In the genomic region with DNA sequence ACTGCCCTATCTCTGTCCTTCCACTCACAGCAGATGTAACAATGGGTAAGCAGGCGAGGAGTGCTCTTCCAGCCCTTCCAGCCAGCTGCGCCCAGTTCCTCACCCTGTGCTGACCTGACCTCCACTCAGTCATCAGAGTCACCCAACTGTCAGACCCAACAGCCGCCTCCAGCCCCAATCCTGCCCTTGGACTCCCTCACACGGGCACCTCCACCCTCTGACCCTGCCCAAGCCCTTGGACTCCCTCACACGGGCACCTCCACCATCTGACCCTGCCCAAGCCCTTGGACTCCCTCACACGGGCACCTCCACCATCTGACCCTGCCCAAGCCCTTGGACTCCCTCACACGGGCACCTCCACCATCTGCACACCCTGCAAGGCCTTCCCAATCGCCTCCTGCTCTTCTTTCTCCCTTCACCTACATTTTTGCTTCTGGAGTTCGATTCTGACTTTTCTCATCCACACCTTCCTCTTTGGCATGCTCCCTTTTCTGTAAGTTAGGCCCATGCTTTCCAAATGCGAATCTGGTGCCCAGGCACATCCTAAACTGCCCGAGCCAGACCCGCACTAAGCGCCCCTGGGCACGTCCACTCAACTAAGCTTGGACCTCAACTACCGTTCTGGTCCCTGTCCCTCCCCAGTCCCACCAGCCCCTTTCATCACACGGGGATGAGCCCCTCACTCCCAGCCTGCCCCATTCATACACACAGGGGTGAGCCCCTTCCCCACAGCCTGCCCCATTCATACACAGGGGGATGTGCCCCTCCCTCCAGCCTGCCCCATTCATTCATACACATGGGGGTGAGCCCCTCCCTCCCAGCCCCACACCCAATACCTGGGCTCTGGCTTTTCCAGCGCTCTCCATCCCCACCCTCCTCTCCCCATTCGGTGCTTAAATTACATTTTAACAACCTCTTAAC, we compare ENCODE assay signal across 28 cellular contexts. TPM values are rescaled to one million over a fixed set of nuclear protein-coding genes. Genes with fewer than 3 reads are reported as not detected.
A peak's percentile ranks its signal among the peaks of the same experiment; 100 is the strongest.
DNase-seq lines count a peak whose midpoint lies in the region; ATAC-seq and TF ChIP-seq lines count a peak whose summit lies in the region.
"Had no signal": no experiment of that assay in that cellular context is flagged by ENCODE, and none has a peak within 500 bp of the region (broad histone marks: within the 10 kb centered on the region; RNA-seq: fewer than 3 reads in every experiment).

No MANE protein-coding gene starts in this region.

- H2BK15ac ChIP-seq in neuronal stem cell (ENCODE audit: low read length) = no peak overlapping the region

- DNase-seq in endothelial cell (ENCODE audit: low spot score) (no peak), neuronal stem cell (ENCODE audit: low spot score) (no peak)
- no peak for DNase-seq in activated CD4-positive, alpha-beta memory T cell treated with anti-CD3 and anti-CD28 coated beads for 36 hours
- no peak for DNase-seq in activated effector memory CD4-positive, alpha-beta T cell treated with anti-CD3 and anti-CD28 coated beads, Interleukin-2, amount 50 U/mL, for 16 hours
- DNase-seq: activated CD4-positive, alpha-beta memory T cell treated with anti-CD3 and anti-CD28 coated beads, Interleukin-2, amount 10 ng/mL, durations not matched to agents 7 days and 5 days; activated naive CD4-positive, alpha-beta T cell treated with anti-CD3 and anti-CD28 coated beads, Interleukin-2, amount 50 U/mL, for 16 hours; C1 segment of cervical spinal cord; DND-41; GF-D8; GOT3; hypothalamus; left cardiac atrium; MM.1S; mucosa of descending colon; NCI-H2029 treated with DMSO at 0.1 percent for 48 hours; NCI-H526; PC-3; small intestine; T-helper 2 cell had no signal

- intact Hi-C loops in activated CD4-positive, alpha-beta memory T cell treated with anti-CD3 and anti-CD28 coated beads for 36 hours (cut with micrococcal nuclease) = no loop called here

- peak; percentile 29 for ATAC-seq in GM19463 (IDR thresholded peaks at IDR 0.05; ENCODE audit: unreplicated experiment)
- no peak for ATAC-seq in HG03039 (IDR thresholded peaks at IDR 0.05; ENCODE audit: unreplicated experiment)
- ATAC-seq: activated CD4-positive, CD25-positive, alpha-beta regulatory T cell treated with anti-CD3 and anti-CD28 coated beads, Interleukin-2, amount 50 U/mL, for 24 hours; left cardiac atrium; mucosa of descending colon; PC-3 had no signal

- WGBS in neuronal stem cell (ENCODE audit: extremely low coverage in 2 of 2, insufficient read length in 2 of 2, insufficient replicate concordance in 1 of 2), 2 donors = no CpG with 5 or more reads among the region's 18 CpGs

- H2BK12ac ChIP-seq in neuronal stem cell (ENCODE audit: low read length) = peak overlapping the region; percentile 91

- H3K27ac ChIP-seq in BLaER1 treated with 17β-estradiol and CSF1 and Interleukin-3, amounts not matched to agents 10 nM and 100 nM = peak overlapping the region in 2 of 11 experiments; percentile 4 to 28; a peak in 4 of 22 replicates
- H3K27ac ChIP-seq in neuronal stem cell (replicated peaks; ENCODE audit: low read length) = no peak overlapping the region
- H3K27ac ChIP-seq: parathyroid adenoma, right atrium auricular region had no signal

- peaks cover 0 to 4% (median 0%) of the 10 kb centered on the region in 11 experiments; a peak in 1 of 22 replicates for H3K9me3 ChIP-seq in BLaER1 treated with 17β-estradiol and CSF1 and Interleukin-3, amounts not matched to agents 10 nM and 100 nM (replicated peaks in 1 of 11)
- no peaks in the 10 kb centered on the region for H3K9me3 ChIP-seq in neuronal stem cell (replicated peaks in 1 of 2; ENCODE audit: control insufficient read depth in 2 of 2, insufficient read depth in 1 of 2, low read depth in 1 of 2, low read length in 2 of 2)
- H3K9me3 ChIP-seq: mucosa of descending colon, right atrium auricular region had no signal

- H3K4me3 ChIP-seq in BLaER1 treated with 17β-estradiol and CSF1 and Interleukin-3, amounts not matched to agents 10 nM and 100 nM = no peak overlapping the region
- no peak overlapping the region for H3K4me3 ChIP-seq in neuronal stem cell (ENCODE audit: low read length in 2 of 2)
- H3K4me3 ChIP-seq: lung, mucosa of descending colon, right atrium auricular region had no signal

- no peaks in the 10 kb centered on the region for H3K9me3 Mint-ChIP-seq in endothelial cell (ENCODE audit: unreplicated experiment)
- no peaks in the 10 kb centered on the region for H3K9me3 Mint-ChIP-seq in activated CD4-positive, alpha-beta memory T cell treated with anti-CD3 and anti-CD28 coated beads for 36 hours
- H3K9me3 Mint-ChIP-seq: activated CD4-positive, alpha-beta memory T cell treated with anti-CD3 and anti-CD28 coated beads, Interleukin-2, amount 10 ng/mL, durations not matched to agents 7 days and 5 days; stimulated activated naive CD8-positive, alpha-beta T cell treated with anti-CD3 and anti-CD28 coated beads, Interleukin-15, Interleukin-2, amounts not matched to agents 100 ng/mL and 50 ng/mL, for 24 hours had no signal

- peaks cover 0 to 60% (median 34%) of the 10 kb centered on the region in 11 experiments; a peak in 16 of 22 replicates for H4K20me1 ChIP-seq in BLaER1 treated with 17β-estradiol and CSF1 and Interleukin-3, amounts not matched to agents 10 nM and 100 nM

- peak overlapping the region; percentile 68 for H2AK5ac ChIP-seq in neuronal stem cell (ENCODE audit: low read depth, low read length)

- H3K18ac ChIP-seq in neuronal stem cell (ENCODE audit: low read length) = peak overlapping the region; percentile 60

- POLR2A ChIA-PET in activated CD4-positive, alpha-beta memory T cell treated with anti-CD3 and anti-CD28 coated beads for 36 hours (lab: Charles Lee) = no interaction called here

- H2BK5ac ChIP-seq in neuronal stem cell (ENCODE audit: low read length) = no peak overlapping the region

- no peak overlapping the region for H3K14ac ChIP-seq in neuronal stem cell (ENCODE audit: low read length)

- H3K4me3 Mint-ChIP-seq in endothelial cell (ENCODE audit: unreplicated experiment) = peak overlapping the region; percentile 20
- H3K4me3 Mint-ChIP-seq in activated CD4-positive, alpha-beta memory T cell treated with anti-CD3 and anti-CD28 coated beads for 36 hours = no peak overlapping the region
- H3K4me3 Mint-ChIP-seq: activated CD4-positive, alpha-beta memory T cell treated with anti-CD3 and anti-CD28 coated beads, Interleukin-2, amount 10 ng/mL, durations not matched to agents 7 days and 5 days; nephron; stimulated activated naive CD8-positive, alpha-beta T cell treated with anti-CD3 and anti-CD28 coated beads, Interleukin-15, Interleukin-2, amounts not matched to agents 100 ng/mL and 50 ng/mL, for 24 hours had no signal

- no peak overlapping the region for H2AFZ ChIP-seq in neuronal stem cell (ENCODE audit: low read length)
- H2AFZ ChIP-seq: parathyroid adenoma had no signal

- H3K4ac ChIP-seq in neuronal stem cell (ENCODE audit: low read length) = no peak overlapping the region

- peaks cover 4% of the 10 kb centered on the region for H3K36me3 Mint-ChIP-seq in endothelial cell (ENCODE audit: low read depth, unreplicated experiment)
- H3K36me3 Mint-ChIP-seq in activated CD4-positive, alpha-beta memory T cell treated with anti-CD3 and anti-CD28 coated beads for 36 hours = no peaks in the 10 kb centered on the region

- no peak overlapping the region for H4K8ac ChIP-seq in neuronal stem cell (ENCODE audit: low read depth, low read length)

- H3K27me3 Mint-ChIP-seq in endothelial cell (ENCODE audit: unreplicated experiment) = no peaks in the 10 kb centered on the region
- H3K27me3 Mint-ChIP-seq in activated CD4-positive, alpha-beta memory T cell treated with anti-CD3 and anti-CD28 coated beads for 36 hours = no peaks in the 10 kb centered on the region
- H3K27me3 Mint-ChIP-seq: activated CD4-positive, alpha-beta memory T cell treated with anti-CD3 and anti-CD28 coated beads, Interleukin-2, amount 10 ng/mL, durations not matched to agents 7 days and 5 days; stimulated activated naive CD8-positive, alpha-beta T cell treated with anti-CD3 and anti-CD28 coated beads, Interleukin-15, Interleukin-2, amounts not matched to agents 100 ng/mL and 50 ng/mL, for 24 hours had no signal

- H3K36me3 ChIP-seq in BLaER1 treated with 17β-estradiol and CSF1 and Interleukin-3, amounts not matched to agents 10 nM and 100 nM = peaks cover 0 to 5% (median 0%) of the 10 kb centered on the region in 11 experiments; a peak in 5 of 22 replicates
- H3K36me3 ChIP-seq in neuronal stem cell (replicated peaks in 1 of 2; ENCODE audit: control insufficient read depth in 2 of 2, insufficient read depth in 2 of 2, low read length in 2 of 2) = no peaks in the 10 kb centered on the region
- H3K36me3 ChIP-seq: right atrium auricular region had no signal

- H3K79me1 ChIP-seq in neuronal stem cell (ENCODE audit: low read depth, low read length) = peaks cover 5% of the 10 kb centered on the region

- H3K4me2 ChIP-seq in BLaER1 treated with 17β-estradiol and CSF1 and Interleukin-3, amounts not matched to agents 10 nM and 100 nM = peak overlapping the region; percentile 66 to 84 (median 76); a peak in 18 of 22 replicates
- no peak overlapping the region for H3K4me2 ChIP-seq in neuronal stem cell (ENCODE audit: insufficient read depth, low read length, poor library complexity, severe bottlenecking)

- H3K27me3 ChIP-seq in BLaER1 treated with 17β-estradiol and CSF1 and Interleukin-3, amounts not matched to agents 10 nM and 100 nM = no peaks in the 10 kb centered on the region
- H3K27me3 ChIP-seq in neuronal stem cell (ENCODE audit: control insufficient read depth in 3 of 3, insufficient read depth in 3 of 3, low read depth in 1 of 3, low read length in 3 of 3) = no peaks in the 10 kb centered on the region
- H3K27me3 ChIP-seq: right atrium auricular region had no signal

- peaks cover 60% of the 10 kb centered on the region for H3K4me1 Mint-ChIP-seq in endothelial cell (ENCODE audit: unreplicated experiment)
- H3K4me1 Mint-ChIP-seq in activated CD4-positive, alpha-beta memory T cell treated with anti-CD3 and anti-CD28 coated beads for 36 hours (ENCODE audit: low read depth) = peaks cover 17% of the 10 kb centered on the region

- peak overlapping the region; percentile 86 for H3K27ac Mint-ChIP-seq in endothelial cell (ENCODE audit: unreplicated experiment)
- H3K27ac Mint-ChIP-seq in activated CD4-positive, alpha-beta memory T cell treated with anti-CD3 and anti-CD28 coated beads for 36 hours = no peak overlapping the region
- H3K27ac Mint-ChIP-seq: activated CD4-positive, alpha-beta memory T cell treated with anti-CD3 and anti-CD28 coated beads, Interleukin-2, amount 10 ng/mL, durations not matched to agents 7 days and 5 days; stimulated activated naive CD8-positive, alpha-beta T cell treated with anti-CD3 and anti-CD28 coated beads, Interleukin-15, Interleukin-2, amounts not matched to agents 100 ng/mL and 50 ng/mL, for 24 hours had no signal

- H2BK120ac ChIP-seq in neuronal stem cell (ENCODE audit: low read depth, low read length) = no peak overlapping the region

- H3K4me1 ChIP-seq in BLaER1 treated with 17β-estradiol and CSF1 and Interleukin-3, amounts not matched to agents 10 nM and 100 nM = peaks cover 47 to 59% (median 57%) of the 10 kb centered on the region in 10 experiments
- peaks cover 3 to 9% of the 10 kb centered on the region in 2 donors for H3K4me1 ChIP-seq in neuronal stem cell (ENCODE audit: control insufficient read depth in 2 of 2, insufficient read depth in 1 of 2, low read depth in 1 of 2, low read length in 2 of 2)
- H3K4me1 ChIP-seq: right atrium auricular region had no signal

- H4K91ac ChIP-seq in neuronal stem cell (ENCODE audit: low read depth, low read length, poor library complexity) = no peak overlapping the region

- H3K9ac ChIP-seq in BLaER1 treated with 17β-estradiol and CSF1 and Interleukin-3, amounts not matched to agents 10 nM and 100 nM = peak overlapping the region in 5 of 11 experiments; percentile 15 to 61 (median 51); a peak in 4 of 22 replicates
- H3K9ac ChIP-seq in neuronal stem cell (ENCODE audit: low read depth, low read length, poor library complexity) = peak overlapping the region; percentile 30
- H3K9ac ChIP-seq: parathyroid adenoma had no signal

- H3K23ac ChIP-seq in neuronal stem cell (ENCODE audit: low read depth, low read length, poor library complexity) = no peak overlapping the region

- TF ChIP-seq CTCF in endothelial cell (IDR thresholded peaks at IDR 0.05; ENCODE audit: unreplicated experiment) = no peak

- CTCF ChIA-PET in activated CD4-positive, alpha-beta memory T cell treated with anti-CD3 and anti-CD28 coated beads for 36 hours (lab: Charles Lee) = no interaction called here

RNA-seq across cellular contexts. Expression of gene EIPR1, which starts 15.8 kb away (rescaled TPM):
- 35.9 TPM for total RNA-seq in endothelial cell (ENCODE audit: unreplicated experiment)
- polyA plus RNA-seq in neuronal stem cell (2013, experiment 1 of 2) = 29.0 TPM
- polyA plus RNA-seq in neuronal stem cell (2013, experiment 2 of 2) = 26.5 TPM
- 10 to 100 TPM; 38.2 to 40.5 TPM for total RNA-seq in activated CD4-positive, alpha-beta memory T cell treated with anti-CD3 and anti-CD28 coated beads for 36 hours

RNA-seq across cellular contexts. Expression of gene TRAPPC12, which starts 17.7 kb away (rescaled TPM):
- total RNA-seq in endothelial cell (ENCODE audit: unreplicated experiment) = 105 TPM
- polyA plus RNA-seq in neuronal stem cell (2013, experiment 1 of 2) = 37.6 TPM
- polyA plus RNA-seq in neuronal stem cell (2013, experiment 2 of 2) = 41.5 TPM
- total RNA-seq in activated CD4-positive, alpha-beta memory T cell treated with anti-CD3 and anti-CD28 coated beads for 36 hours = 10 to 100 TPM; 61.4 to 64.3 TPM
